Comparison of ENCODE assay signal across 2 cellular contexts in genomic region chr3:120752865-120753264, GRCh38.
TF ChIP-seq lines count a peak whose summit lies in the region.

No MANE protein-coding gene starts in this region.

TF ChIP-seq in A549, 52 proteins besides CTCF, POLR2A, EP300 and RAD21:
- peak; percentile 81 for TF ChIP-seq MAFK (IDR thresholded peaks at IDR 0.05; ENCODE audit: partially characterized antibody)
- no peak for TF ChIP-seq CBX8 (IDR thresholded peaks at IDR 0.05)

TF ChIP-seq in K562, 482 proteins besides CTCF, POLR2A, EP300 and RAD21:
- TF ChIP-seq TARDBP (IDR thresholded peaks at IDR 0.05): no peak
- no peak for TF ChIP-seq SNRNP70 (optimal IDR thresholded peaks at IDR 0.05; ENCODE audit: low read depth, low read length)
- peak; percentile 32; the same call in 1 of the 2 replicates for TF ChIP-seq MAFG (tag; conservative IDR thresholded peaks at IDR 0.05)
- TF ChIP-seq C11orf30 (IDR thresholded peaks at IDR 0.05; ENCODE audit: low read depth): peak; percentile 54; the same call in 1 of the 2 replicates
- TF ChIP-seq ZNF316 (IDR thresholded peaks at IDR 0.05): peak; percentile 77
- no peak for TF ChIP-seq NR2F6 (CRISPR knock-in tag; IDR thresholded peaks at IDR 0.05)
